ENCODE assay signal across 8 cellular contexts in genomic region chr6:111870751-111871064, GRCh38. TPM values are rescaled to one million over a fixed set of nuclear protein-coding genes. Genes with fewer than 3 reads are reported as not detected.
A peak's percentile ranks its signal among the peaks of the same experiment; 100 is the strongest.
DNase-seq lines count a peak whose midpoint lies in the region; ATAC-seq and TF ChIP-seq lines count a peak whose summit lies in the region.

No MANE protein-coding gene starts in this region.

- CTCF ChIA-PET in activated B cell treated with CpG ODN at 0.5 μM for 24 hours (lab: Charles Lee), result interaction anchor here (0.7 kb wide), 1 partner anchor 172 kb away, joined by 3 read pairs; no protein-coding TSS in a partner anchor

- H3K27me3 ChIP-seq in iPS-18a (ENCODE audit: control insufficient read depth, insufficient read depth, low read length), result peaks cover 6% of the 10 kb centered on the region
- H3K27me3 ChIP-seq in H7 (ENCODE audit: control insufficient read depth, insufficient read depth, low read length), result peaks cover 4% of the 10 kb centered on the region; the same call in 1 of the 2 replicates

- DNase-seq in activated T-cell treated with anti-CD3 and anti-CD28 coated beads, Interleukin-2, amount 50 U/mL, for 24 hours, result no peak
- DNase-seq in activated T-cell treated with anti-CD3 and anti-CD28 coated beads, Interleukin-2, amount 50 U/mL, for 48 hours, result no peak
- DNase-seq in activated B cell treated with CpG ODN at 0.5 μM for 24 hours (no peak), H7 (no peak), AG08395 (ENCODE audit: low spot score) (no peak), SW 1271 (lab: John Stamatoyannopoulos, UW) (no peak)
- no peak for DNase-seq in stimulated activated naive CD8-positive, alpha-beta T cell treated with anti-CD3 and anti-CD28 coated beads, Interleukin-15, amount 100 ng/mL, for 72 hours

- POLR2A ChIA-PET in activated B cell treated with CpG ODN at 0.5 μM for 24 hours (lab: Charles Lee), result no interaction called here

- H3K27ac Mint-ChIP-seq in activated T-cell treated with anti-CD3 and anti-CD28 coated beads, Interleukin-2, amount 50 U/mL, for 24 hours, result peak overlapping the region; percentile 98
- H3K27ac Mint-ChIP-seq in activated B cell treated with CpG ODN at 0.5 μM for 24 hours, result peak overlapping the region; percentile 26
- H3K27ac Mint-ChIP-seq in stimulated activated naive CD8-positive, alpha-beta T cell treated with anti-CD3 and anti-CD28 coated beads, Interleukin-15, amount 100 ng/mL, for 72 hours, result peak overlapping the region in 1 of 2 donors; percentile 95

- intact Hi-C loops in activated B cell treated with CpG ODN at 0.5 μM for 24 hours (cut with micrococcal nuclease), result loop anchor here (5.0 to 10.0 kb wide), 4 partner anchors 266 to 1762 kb away; partner anchors contain the start of genes AMD1, REV3L and TRAF3IP2

- H3K4me3 ChIP-seq in iPS-18a (ENCODE audit: low read length) (peak overlapping the region; percentile 74), H7 (ENCODE audit: insufficient read depth, low read depth, low read length) (no peak overlapping the region)

- H3K36me3 ChIP-seq in iPS-18a (ENCODE audit: control insufficient read depth, low read depth, low read length) (no peaks in the 10 kb centered on the region), H7 (replicated peaks; ENCODE audit: control insufficient read depth, insufficient read depth, low read length) (no peaks in the 10 kb centered on the region)

- H3K36me3 Mint-ChIP-seq in activated T-cell treated with anti-CD3 and anti-CD28 coated beads, Interleukin-2, amount 50 U/mL, for 24 hours (ENCODE audit: low read depth), result peaks cover 67% of the 10 kb centered on the region
- H3K36me3 Mint-ChIP-seq in activated B cell treated with CpG ODN at 0.5 μM for 24 hours (ENCODE audit: low read depth), result peaks cover 7% of the 10 kb centered on the region

- H3K27me3 Mint-ChIP-seq in activated T-cell treated with anti-CD3 and anti-CD28 coated beads, Interleukin-2, amount 50 U/mL, for 24 hours, result no peaks in the 10 kb centered on the region
- H3K27me3 Mint-ChIP-seq in activated B cell treated with CpG ODN at 0.5 μM for 24 hours, result no peaks in the 10 kb centered on the region
- no peaks in the 10 kb centered on the region for H3K27me3 Mint-ChIP-seq in stimulated activated naive CD8-positive, alpha-beta T cell treated with anti-CD3 and anti-CD28 coated beads, Interleukin-15, amount 100 ng/mL, for 72 hours

- TF ChIP-seq CTCF in activated B cell treated with CpG ODN at 0.5 μM for 24 hours (IDR thresholded peaks at IDR 0.05), result no peak

- ATAC-seq in activated B cell treated with CpG ODN at 0.5 μM for 24 hours (ENCODE audit: low read depth), result no peak
- no peak for ATAC-seq in stimulated activated naive CD8-positive, alpha-beta T cell treated with anti-CD3 and anti-CD28 coated beads, Interleukin-15, amount 100 ng/mL, for 72 hours

- H3K27ac ChIP-seq in iPS-18a (ENCODE audit: low read length), result no peak overlapping the region

- peaks cover 35% of the 10 kb centered on the region for H3K4me1 ChIP-seq in iPS-18a (ENCODE audit: control insufficient read depth, low read depth, low read length)

- H3K9me3 Mint-ChIP-seq in activated T-cell treated with anti-CD3 and anti-CD28 coated beads, Interleukin-2, amount 50 U/mL, for 24 hours, result no peaks in the 10 kb centered on the region
- H3K9me3 Mint-ChIP-seq in activated B cell treated with CpG ODN at 0.5 μM for 24 hours, result no peaks in the 10 kb centered on the region
- no peaks in the 10 kb centered on the region for H3K9me3 Mint-ChIP-seq in stimulated activated naive CD8-positive, alpha-beta T cell treated with anti-CD3 and anti-CD28 coated beads, Interleukin-15, amount 100 ng/mL, for 72 hours

- no peaks in the 10 kb centered on the region for H3K9me3 ChIP-seq in iPS-18a (ENCODE audit: control insufficient read depth, low read depth, low read length)

- H3K9ac ChIP-seq in iPS-18a (ENCODE audit: low read length), result no peak overlapping the region

- peaks cover 67% of the 10 kb centered on the region for H3K4me1 Mint-ChIP-seq in activated T-cell treated with anti-CD3 and anti-CD28 coated beads, Interleukin-2, amount 50 U/mL, for 24 hours (ENCODE audit: low read depth)
- H3K4me1 Mint-ChIP-seq in activated B cell treated with CpG ODN at 0.5 μM for 24 hours, result peaks cover 48% of the 10 kb centered on the region
- H3K4me1 Mint-ChIP-seq in stimulated activated naive CD8-positive, alpha-beta T cell treated with anti-CD3 and anti-CD28 coated beads, Interleukin-15, amount 100 ng/mL, for 72 hours, result peaks cover 57% of the 10 kb centered on the region

- peak overlapping the region; percentile 98 for H3K4me3 Mint-ChIP-seq in activated T-cell treated with anti-CD3 and anti-CD28 coated beads, Interleukin-2, amount 50 U/mL, for 24 hours
- no peak overlapping the region for H3K4me3 Mint-ChIP-seq in activated B cell treated with CpG ODN at 0.5 μM for 24 hours
- H3K4me3 Mint-ChIP-seq in stimulated activated naive CD8-positive, alpha-beta T cell treated with anti-CD3 and anti-CD28 coated beads, Interleukin-15, amount 100 ng/mL, for 72 hours, result peak overlapping the region; percentile 85 to 99

RNA-seq across cellular contexts. Expression of gene FYN, which starts 2.5 kb away (rescaled TPM):
- total RNA-seq in activated B cell treated with CpG ODN at 0.5 μM for 24 hours, result 57.8 and 64.7 TPM in 2 replicates
- 45.4 and 85.7 TPM in 2 replicates for total RNA-seq in H7 (2014; rRNA removed; shearing (Covaris generic))
